Comparison of ENCODE assay signal across 17 cellular contexts in genomic region chr10:103382769-103383168, GRCh38. TPM values are rescaled to one million over a fixed set of nuclear protein-coding genes. Genes with fewer than 3 reads are reported as not detected.
A peak's percentile ranks its signal among the peaks of the same experiment; 100 is the strongest.
DNase-seq lines count a peak whose midpoint lies in the region; ATAC-seq, FAIRE-seq and TF ChIP-seq lines count a peak whose summit lies in the region.
"Had no signal": no experiment of that assay in that cellular context is flagged by ENCODE, and none has a peak within 500 bp of the region (broad histone marks: within the 10 kb centered on the region; RNA-seq: fewer than 3 reads in every experiment).

No MANE protein-coding gene starts in this region.

- FAIRE-seq in GM12891 (lab: Jason Lieb, UNC): peak; percentile 88
- FAIRE-seq: GM19239 had no signal

- TF ChIP-seq CTCF in GM13976 (IDR thresholded peaks at IDR 0.05; ENCODE audit: borderline replicate concordance, control extremely low read depth, extremely low read depth, insufficient read depth, missing control alignments) (no peak), GM13977 (IDR thresholded peaks at IDR 0.05; ENCODE audit: extremely low read depth, insufficient read depth, missing control alignments) (no peak)

- H3K4me3 Mint-ChIP-seq in naive B cell: peak overlapping the region in 1 of 8 donors; percentile 13
- H3K4me3 Mint-ChIP-seq: CD8-positive, alpha-beta T cell had no signal

- no peak for TF ChIP-seq POLR2A in GM12891 (IDR thresholded peaks at IDR 0.05; ENCODE audit: low read depth, low read length)

- in situ Hi-C loops in GM13976 (cut with MboI; ENCODE audit: low sequenced_read_pairs, unreplicated experiment) (no loop called here), GM13977 (cut with MboI; ENCODE audit: low pct_unique_long_range_greater_than_20kb, low sequenced_read_pairs, unreplicated experiment) (no loop called here)

- H3K27ac Mint-ChIP-seq in naive B cell: peak overlapping the region in 1 of 6 donors; percentile 15
- H3K27ac Mint-ChIP-seq: CD8-positive, alpha-beta T cell had no signal

- ATAC-seq in GM19043 (IDR thresholded peaks at IDR 0.05; ENCODE audit: low read depth, unreplicated experiment): peak; percentile 55
- ATAC-seq in naive B cell (ENCODE audit: low read depth in 2 of 2): peak; percentile 32 to 34
- ATAC-seq: CD8-positive, alpha-beta T cell had no signal

- H3K9me3 Mint-ChIP-seq in naive B cell: no peaks in the 10 kb centered on the region
- H3K9me3 Mint-ChIP-seq: CD8-positive, alpha-beta T cell had no signal

- no peaks in the 10 kb centered on the region for H3K4me1 Mint-ChIP-seq in naive B cell

- H3K27me3 Mint-ChIP-seq in naive B cell: no peaks in the 10 kb centered on the region

- H3K36me3 Mint-ChIP-seq in naive B cell: peaks cover 5 to 11% of the 10 kb centered on the region in 2 donors

- DNase-seq in GM12891 (ENCODE audit: insufficient read length, low spot score) (no peak), MV-4-11 (lab: John Stamatoyannopoulos, UW) (peak; percentile 23), naive B cell (no peak), GM13976 (ENCODE audit: low spot score) (no peak), GM13977 (ENCODE audit: low spot score) (no peak)
- no peak for DNase-seq in stimulated activated CD4-positive, alpha-beta T cell treated with anti-CD3 and anti-CD28 coated beads, Interleukin-2, amount 100 ng/mL, for 48 hours
- no peak for DNase-seq in NK-92 treated with Interleukin-12 subunit alpha and Interleukin-12 subunit beta, amount 100 ng/mL, for 24 hours (lab: John Stamatoyannopoulos, UW)
- DNase-seq: CD8-positive, alpha-beta T cell; GM23248; NCI-H1417 treated with DMSO at 0.1 percent for 48 hours; NCI-H187 treated with DMSO at 0.1 percent for 48 hours; NCI-H2227 treated with DMSO at 0.1 percent for 48 hours; NCI-H524; NCI-H82; T-helper 1 cell had no signal

TF ChIP-seq in GM12891, 5 proteins besides CTCF, POLR2A, EP300 and RAD21:
- no peak for TF ChIP-seq POU2F2 (IDR thresholded peaks at IDR 0.05; ENCODE audit: low read depth, low read length)
- TF ChIP-seq SPI1 (IDR thresholded peaks at IDR 0.05; ENCODE audit: low read depth, low read length): peak; percentile 63
- no peak for TF ChIP-seq PAX5 (IDR thresholded peaks at IDR 0.05; ENCODE audit: insufficient read depth, low read length, severe bottlenecking)
- TF ChIP-seq POLR2AphosphoS5 (IDR thresholded peaks at IDR 0.05; ENCODE audit: low read depth, low read length): no peak

RNA-seq across cellular contexts. Expression of gene ATP5MK, which starts 13.5 kb away (rescaled TPM):
- polyA plus RNA-seq in GM12891 (2012; ENCODE audit: low read depth, missing spikeins): 964 TPM
- 100 to 1,000 TPM; 364 to 441 (median 409) TPM for polyA plus RNA-seq in naive B cell (ENCODE audit: low read depth in 6 of 6)

RNA-seq across cellular contexts. Expression of gene PDCD11, which starts 13.7 kb away (rescaled TPM):
- 28.8 TPM for polyA plus RNA-seq in GM12891 (2012; ENCODE audit: low read depth, missing spikeins)
- 10 to 100 TPM in 2 of 6 donors, 1 to 10 TPM in 4; 5.0 to 16.0 (median 9.4) TPM for polyA plus RNA-seq in naive B cell (ENCODE audit: low read depth in 6 of 6)

RNA-seq across cellular contexts. Expression of gene TAF5, which starts 15.0 kb away (rescaled TPM):
- 3.6 TPM for polyA plus RNA-seq in GM12891 (2012; ENCODE audit: low read depth, missing spikeins)
- polyA plus RNA-seq in naive B cell (ENCODE audit: low read depth in 6 of 6): 1 to 10 TPM; 3.4 to 5.3 (median 4.2) TPM

RNA-seq across cellular contexts. Expression of gene PCGF6, which starts 31.8 kb away (rescaled TPM):
- polyA plus RNA-seq in GM12891 (2012; ENCODE audit: low read depth, missing spikeins): 7.5 TPM
- polyA plus RNA-seq in naive B cell (ENCODE audit: low read depth in 6 of 6): 10 to 100 TPM in 2 of 6 donors, 1 to 10 TPM in 4; 7.9 to 12.2 (median 9.1) TPM
